3 cellular contexts compared by ENCODE assay signal in genomic region chr16:89045881-89046280, GRCh38.
TF ChIP-seq lines count a peak whose summit lies in the region.

No MANE protein-coding gene starts in this region.

TF ChIP-seq in HEK293, 187 proteins besides CTCF, POLR2A, EP300 and RAD21:
- TF ChIP-seq ZNF513 (tag by site-specific recombination; IDR thresholded peaks at IDR 0.05) (peak; percentile 83), ZNF311 (tag by site-specific recombination; IDR thresholded peaks at IDR 0.05; ENCODE audit: borderline replicate concordance) (no peak), ZNF248 (tag by site-specific recombination; IDR thresholded peaks at IDR 0.05) (no peak)

TF ChIP-seq in IMR-90, 13 proteins besides CTCF, POLR2A, EP300 and RAD21:
- TF ChIP-seq FOS (IDR thresholded peaks at IDR 0.05; ENCODE audit: low read depth, low read length) (no peak), MXI1 (IDR thresholded peaks at IDR 0.05; ENCODE audit: borderline replicate concordance, low read depth, low read length) (no peak), RCOR1 (IDR thresholded peaks at IDR 0.05; ENCODE audit: insufficient replicate concordance, low read length) (no peak), MAFK (IDR thresholded peaks at IDR 0.05; ENCODE audit: low read depth, low read length) (no peak), RFX5 (IDR thresholded peaks at IDR 0.05; ENCODE audit: low read depth, low read length) (no peak), ELK1 (IDR thresholded peaks at IDR 0.05; ENCODE audit: borderline replicate concordance, low read depth, low read length) (no peak), SMC3 (IDR thresholded peaks at IDR 0.05; ENCODE audit: low read depth, low read length) (no peak), CEBPB (IDR thresholded peaks at IDR 0.05; ENCODE audit: low read depth, low read length) (no peak), CHD1 (IDR thresholded peaks at IDR 0.05; ENCODE audit: low read depth, low read length) (no peak), BHLHE40 (IDR thresholded peaks at IDR 0.05; ENCODE audit: low read depth, low read length) (no peak), MAZ (IDR thresholded peaks at IDR 0.05; ENCODE audit: borderline replicate concordance, low read depth, low read length) (no peak)

TF ChIP-seq in H1, 55 proteins besides CTCF, POLR2A, EP300 and RAD21:
- TF ChIP-seq YY1 (IDR thresholded peaks at IDR 0.05; ENCODE audit: low read depth, low read length) (no peak), HDAC6 (IDR thresholded peaks at IDR 0.05; ENCODE audit: low read depth, low read length) (no peak), CHD7 (IDR thresholded peaks at IDR 0.05; ENCODE audit: insufficient replicate concordance, low read length) (no peak), KDM4A (IDR thresholded peaks at IDR 0.05; ENCODE audit: low read depth, low read length, severe bottlenecking) (no peak), TEAD4 (IDR thresholded peaks at IDR 0.05; ENCODE audit: low read depth, low read length) (no peak), EGR1 (IDR thresholded peaks at IDR 0.05; ENCODE audit: borderline replicate concordance, low read depth, low read length) (no peak)
TF ChIP-seq in H1: peak in this region for 0.
